29 cellular contexts compared by ENCODE assay signal in the genomic region with DNA sequence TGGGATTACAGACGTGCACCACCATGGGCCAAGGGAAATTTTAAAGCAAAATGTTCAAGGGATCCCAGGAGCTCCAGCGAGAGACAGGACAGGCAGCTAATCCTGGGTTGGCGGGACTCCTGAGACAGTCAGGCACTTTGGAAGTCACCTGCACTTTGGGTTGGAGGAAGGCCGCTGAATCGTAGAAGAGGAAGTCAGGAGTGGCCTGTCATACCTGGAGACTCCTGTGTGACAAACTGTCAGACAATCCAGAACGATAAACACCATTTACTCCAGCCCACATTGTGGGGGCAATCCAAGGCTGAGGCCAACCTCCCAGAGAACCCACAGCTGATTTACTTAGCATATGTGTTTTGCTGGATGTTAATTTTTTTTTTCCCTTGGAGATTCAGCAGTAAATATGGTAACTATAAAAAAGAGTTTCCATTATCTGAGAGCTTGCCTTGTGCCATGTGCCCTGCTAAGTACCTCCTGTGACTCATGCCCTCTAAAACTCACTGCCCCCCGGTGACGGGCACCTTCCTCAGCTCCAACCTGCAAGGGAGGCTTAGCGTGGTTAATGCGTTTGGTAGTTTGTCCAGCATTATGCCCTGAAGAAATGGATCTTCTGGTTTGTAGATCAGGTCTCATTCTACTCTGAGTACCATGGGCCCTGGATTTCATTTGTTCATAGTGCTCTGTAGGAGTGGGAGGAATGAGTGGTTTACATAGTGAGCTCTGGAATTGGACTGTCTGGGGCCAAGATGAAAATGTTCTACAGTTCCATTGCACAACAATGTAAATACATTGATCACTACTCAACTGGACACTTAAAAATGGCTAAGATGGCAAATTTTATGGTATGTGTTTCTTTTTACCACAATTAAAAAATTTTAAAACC. TPM values are rescaled to one million over a fixed set of nuclear protein-coding genes. Genes with fewer than 3 reads are reported as not detected.
DNase-seq lines count a peak whose midpoint lies in the region; ATAC-seq, FAIRE-seq and TF ChIP-seq lines count a peak whose summit lies in the region.
"Had no signal": no experiment of that assay in that cellular context is flagged by ENCODE, and none has a peak within 500 bp of the region (broad histone marks: within the 10 kb centered on the region; RNA-seq: fewer than 3 reads in every experiment).

No MANE protein-coding gene starts in this region.

- FAIRE-seq in HepG2 (lab: Jason Lieb, UNC) = no peak
- FAIRE-seq: endothelial cell of umbilical vein, GM12892 had no signal

- H3K36me3 ChIP-seq in HepG2 (replicated peaks in 1 of 2; ENCODE audit: control insufficient read depth in 1 of 2, insufficient read depth in 2 of 2, low read length in 2 of 2) = no peaks in the 10 kb centered on the region
- no peaks in the 10 kb centered on the region for H3K36me3 ChIP-seq in stomach smooth muscle (ENCODE audit: control insufficient read depth in 2 of 2, insufficient read depth in 2 of 2, low read length in 2 of 2)
- H3K36me3 ChIP-seq: gastroesophageal sphincter had no signal

- in situ Hi-C loops in HepG2 (cut with HindIII; ENCODE audit: extremely low pct_ligation_motif_present, low pct_unique_long_range_greater_than_20kb) = loop anchor here (10.0 to 25.0 kb wide), 2 partner anchors 549 to 786 kb away; no protein-coding TSS in a partner anchor

- no peak for TF ChIP-seq RAD21 in HepG2 (CRISPR knock-in tag; IDR thresholded peaks at IDR 0.05)

- H3K27me3 ChIP-seq in HepG2 (ENCODE audit: control insufficient read depth in 1 of 2, insufficient read depth in 2 of 2, low read length in 2 of 2) (peaks cover 0 to 11% of the 10 kb centered on the region in 2 experiments; a peak in 3 of 5 replicates), stomach smooth muscle (ENCODE audit: control insufficient read depth in 1 of 2, insufficient read depth in 2 of 2, low read length in 2 of 2) (no peaks in the 10 kb centered on the region)
- H3K27me3 ChIP-seq: gastroesophageal sphincter had no signal

- H3K27ac ChIP-seq in VCaP (peak overlapping the region; percentile 61; the same call in 1 of the 2 replicates), HepG2 (ENCODE audit: extremely low read length, insufficient read depth, low read length) (no peak overlapping the region), stomach smooth muscle (ENCODE audit: low read length) (peak overlapping the region; percentile 95)
- H3K27ac ChIP-seq: gastroesophageal sphincter, SK-N-MC had no signal

- TF ChIP-seq CTCF in VCaP (conservative IDR thresholded peaks at IDR 0.05) = no peak
- TF ChIP-seq CTCF in HepG2 (CRISPR knock-in tag; IDR thresholded peaks at IDR 0.05) = no peak
- TF ChIP-seq CTCF in osteocyte (IDR thresholded peaks at IDR 0.05) = no peak

- H3K79me2 ChIP-seq in HepG2 (ENCODE audit: insufficient read depth, low read length) = no peaks in the 10 kb centered on the region

- H3K4me3 ChIP-seq in HepG2 (replicated peaks in 1 of 3; ENCODE audit: insufficient read depth in 1 of 3, low read depth in 2 of 3, low read length in 3 of 3) (no peak overlapping the region), stomach smooth muscle (ENCODE audit: low read length in 2 of 2) (no peak overlapping the region)
- H3K4me3 ChIP-seq: gastroesophageal sphincter, SK-N-MC had no signal

- POLR2A ChIA-PET in HepG2 (lab: Yijun Ruan, JAX) = no interaction called here

- H3K9me3 ChIP-seq in HepG2 (ENCODE audit: low read length) (no peaks in the 10 kb centered on the region), stomach smooth muscle (ENCODE audit: control insufficient read depth in 2 of 2, low read length in 2 of 2) (no peaks in the 10 kb centered on the region)
- H3K9me3 ChIP-seq: gastroesophageal sphincter had no signal

- DNase-seq in NOMO-1 treated with DMSO at 0.1 percent for 48 hours (lab: John Stamatoyannopoulos, UW; ENCODE audit: unreplicated experiment) = peak; percentile 15
- DNase-seq in NOMO-1 treated with dmso at 0.1 percent for 144 hours (lab: John Stamatoyannopoulos, UW; ENCODE audit: unreplicated experiment) = no peak
- peak; percentile 2 for DNase-seq in HepG2 (ENCODE audit: low spot score)
- no peak for DNase-seq in osteocyte (ENCODE audit: extremely low spot score, unreplicated experiment)
- no peak for DNase-seq in activated naive CD4-positive, alpha-beta T cell treated with Interleukin-2 at 50 U/mL for 16 hours
- no peak for DNase-seq in head of caudate nucleus
- DNase-seq: 8988T; activated CD4-positive, alpha-beta memory T cell treated with anti-CD3 and anti-CD28 coated beads for 36 hours; activated naive CD4-positive, alpha-beta T cell treated with anti-CD3 and anti-CD28 coated beads for 36 hours; activated T-cell treated with anti-CD3 and anti-CD28 coated beads, Interleukin-2, amount 50 U/mL, for 72 hours; amygdala; C1 segment of cervical spinal cord; Kasumi-1; NCI-H1048; NCI-H1694; nucleus accumbens; RPMI8226; substantia nigra; trophoblast cell had no signal

- no peak for TF ChIP-seq POLR2A in HepG2 (IDR thresholded peaks at IDR 0.05; ENCODE audit: insufficient read depth in 1 of 2, low read depth in 2 of 2, low read length in 2 of 2)

- CTCF ChIA-PET in HepG2 (lab: Yijun Ruan, JAX; ENCODE audit: low intra/inter-chr PET ratio, low total read pairs) = no interaction called here

- H3K9me3 Mint-ChIP-seq in osteocyte (ENCODE audit: unreplicated experiment) = no peaks in the 10 kb centered on the region
- H3K9me3 Mint-ChIP-seq: activated CD4-positive, alpha-beta memory T cell treated with anti-CD3 and anti-CD28 coated beads for 36 hours; activated naive CD4-positive, alpha-beta T cell treated with anti-CD3 and anti-CD28 coated beads for 36 hours; activated T-cell treated with anti-CD3 and anti-CD28 coated beads, Interleukin-2, amount 50 U/mL, for 72 hours; mesothelial cell of epicardium; stimulated activated effector memory CD8-positive, alpha-beta T cell treated with anti-CD3 and anti-CD28 coated beads, Interleukin-12 subunit alpha, Interleukin-12 subunit beta, amount 100 ng/mL, for 72 hours had no signal

- H3K4me1 ChIP-seq in HepG2 (ENCODE audit: insufficient read depth, low read length) = peaks cover 10% of the 10 kb centered on the region
- peaks cover 54% of the 10 kb centered on the region for H3K4me1 ChIP-seq in stomach smooth muscle (ENCODE audit: control insufficient read depth, insufficient read depth, low read length)

- peak; percentile 69 for ATAC-seq in HepG2
- ATAC-seq: activated T-cell treated with anti-CD3 and anti-CD28 coated beads, Interleukin-2, amount 50 U/mL, for 72 hours; gastroesophageal sphincter; HCT116; stimulated activated effector memory CD8-positive, alpha-beta T cell treated with anti-CD3 and anti-CD28 coated beads, Interleukin-12 subunit alpha, Interleukin-12 subunit beta, amount 100 ng/mL, for 72 hours had no signal

- no peak overlapping the region for H3K27ac Mint-ChIP-seq in osteocyte (ENCODE audit: unreplicated experiment)
- H3K27ac Mint-ChIP-seq: activated CD4-positive, alpha-beta memory T cell treated with anti-CD3 and anti-CD28 coated beads for 36 hours; activated naive CD4-positive, alpha-beta T cell treated with anti-CD3 and anti-CD28 coated beads for 36 hours; activated T-cell treated with anti-CD3 and anti-CD28 coated beads, Interleukin-2, amount 50 U/mL, for 72 hours; mesothelial cell of epicardium; stimulated activated effector memory CD8-positive, alpha-beta T cell treated with anti-CD3 and anti-CD28 coated beads, Interleukin-12 subunit alpha, Interleukin-12 subunit beta, amount 100 ng/mL, for 72 hours had no signal

- H3K4me2 ChIP-seq in HepG2 (ENCODE audit: low read depth, low read length) = no peak overlapping the region; the same call in 1 of the 2 replicates

- no peaks in the 10 kb centered on the region for H3K36me3 Mint-ChIP-seq in osteocyte (ENCODE audit: unreplicated experiment)
- H3K36me3 Mint-ChIP-seq: activated CD4-positive, alpha-beta memory T cell treated with anti-CD3 and anti-CD28 coated beads for 36 hours; mesothelial cell of epicardium; stimulated activated effector memory CD8-positive, alpha-beta T cell treated with anti-CD3 and anti-CD28 coated beads, Interleukin-12 subunit alpha, Interleukin-12 subunit beta, amount 100 ng/mL, for 72 hours had no signal

- H2AFZ ChIP-seq in HepG2 (ENCODE audit: low read length) = no peak overlapping the region

- intact Hi-C loops in HepG2 (cut with micrococcal nuclease; ENCODE audit: unreplicated experiment) (loop anchor here (10.0 kb wide), 1 partner anchor 446 kb away; no protein-coding TSS in a partner anchor), head of caudate nucleus (cut with DNase I) (no loop called here)

- peaks cover 5% of the 10 kb centered on the region for H3K27me3 Mint-ChIP-seq in osteocyte (ENCODE audit: unreplicated experiment)
- H3K27me3 Mint-ChIP-seq: activated CD4-positive, alpha-beta memory T cell treated with anti-CD3 and anti-CD28 coated beads for 36 hours had no signal

- 67% methylated on average over 10 of the region's 10 CpGs for WGBS in HepG2 (ENCODE audit: low lambda C conversion rate)

- H4K20me1 ChIP-seq in HepG2 (ENCODE audit: insufficient read depth, low read length) = no peaks in the 10 kb centered on the region

- H3K9ac ChIP-seq in HepG2 (ENCODE audit: insufficient read depth, low read depth, low read length) (no peak overlapping the region), stomach smooth muscle (ENCODE audit: low read length in 2 of 2) (no peak overlapping the region)

- H3K4me1 Mint-ChIP-seq in osteocyte (ENCODE audit: unreplicated experiment) = no peaks in the 10 kb centered on the region
- H3K4me1 Mint-ChIP-seq: stimulated activated effector memory CD8-positive, alpha-beta T cell treated with anti-CD3 and anti-CD28 coated beads, Interleukin-12 subunit alpha, Interleukin-12 subunit beta, amount 100 ng/mL, for 72 hours had no signal

- BruUV-seq in HepG2 (replicated peaks; lab: Mats Ljungman, UMichigan) = no TSS peak

- TF ChIP-seq EP300 in HepG2 (IDR thresholded peaks at IDR 0.05; ENCODE audit: low read depth in 2 of 2, low read length in 2 of 2) (no peak), HepG2 (CRISPR knock-in tag; IDR thresholded peaks at IDR 0.05; ENCODE audit: borderline replicate concordance) (no peak)

- H3K4me3 Mint-ChIP-seq in osteocyte (ENCODE audit: unreplicated experiment) = no peak overlapping the region
- H3K4me3 Mint-ChIP-seq: activated CD4-positive, alpha-beta memory T cell treated with anti-CD3 and anti-CD28 coated beads for 36 hours; activated naive CD4-positive, alpha-beta T cell treated with anti-CD3 and anti-CD28 coated beads for 36 hours; activated T-cell treated with anti-CD3 and anti-CD28 coated beads, Interleukin-2, amount 50 U/mL, for 72 hours; mesothelial cell of epicardium; stimulated activated effector memory CD8-positive, alpha-beta T cell treated with anti-CD3 and anti-CD28 coated beads, Interleukin-12 subunit alpha, Interleukin-12 subunit beta, amount 100 ng/mL, for 72 hours had no signal

RNA-seq across cellular contexts. Expression of a gene that starts 50.9 kb away (rescaled TPM):
- total RNA-seq in HepG2 (2016; rRNA removed; fragmentation: Illumina TruSeq; extraction: Trizol) (0.29 TPM in 1 of 2 replicates, not detected in the other), osteocyte (1.7 and 2.2 TPM in 2 replicates)
- not detected in 2 replicates for total RNA-seq in HepG2 (2016; cell fraction: cytosol; rRNA removed; fragmentation: Illumina TruSeq; extraction: Trizol; ENCODE audit: low read depth)
- 0.24 and 0.68 TPM in 2 replicates for total RNA-seq in HepG2 (2016; cell fraction: insoluble cytoplasmic fraction; rRNA removed; fragmentation: Illumina TruSeq; extraction: Trizol)
- 0.09 TPM in 1 of 2 replicates, not detected in the other for total RNA-seq in HepG2 (2016; cell fraction: membrane; rRNA removed; fragmentation: Illumina TruSeq; extraction: Trizol)
- total RNA-seq in HepG2 (2016; cell fraction: nucleus; rRNA removed; fragmentation: Illumina TruSeq; extraction: Trizol) = 1.2 TPM in 1 of 2 replicates, not detected in the other
- polyA plus RNA-seq in HepG2 (2011; rRNA removed) = not detected in 2 replicates
- not detected in 2 replicates for polyA plus RNA-seq in HepG2 (2011; cell fraction: cytosol; rRNA removed)
- not detected in 2 replicates for polyA plus RNA-seq in HepG2 (2011; cell fraction: nucleus; rRNA removed)
- not detected in 2 replicates for polyA plus RNA-seq in HepG2 (2012)
- not detected in 2 replicates for polyA plus RNA-seq in HepG2 (2016; cell fraction: cytosol; fragmentation: Illumina TruSeq; extraction: Trizol; ENCODE audit: low read depth)
- polyA plus RNA-seq in HepG2 (2016; cell fraction: insoluble cytoplasmic fraction; fragmentation: Illumina TruSeq; extraction: Trizol; ENCODE audit: low read depth) = not detected in 2 replicates
- 0.14 TPM in 1 of 2 replicates, not detected in the other for polyA plus RNA-seq in HepG2 (2016; cell fraction: membrane; fragmentation: Illumina TruSeq; extraction: Trizol; ENCODE audit: low read depth)
- not detected in 2 replicates for polyA plus RNA-seq in HepG2 (2016; cell fraction: nucleus; fragmentation: Illumina TruSeq; extraction: Trizol; ENCODE audit: insufficient read depth, low read depth)
- polyA minus RNA-seq in HepG2 (2011; rRNA and poly(A)+ RNA removed; ENCODE audit: low replicate concordance) = 1.7 TPM in 1 of 2 replicates, not detected in the other
- not detected in 2 replicates for polyA minus RNA-seq in HepG2 (2011; cell fraction: cytosol; rRNA and poly(A)+ RNA removed)
- polyA minus RNA-seq in HepG2 (2011; cell fraction: nucleus; rRNA and poly(A)+ RNA removed) = not detected in 2 replicates
- polyA plus RNA-seq: fibroblast of lung had no signal

Comparison
In these comparisons a context has a peak if more than half of its experiments do, and no peak if none do; other contexts are left out.
1. DNase-seq: peak in NOMO-1 treated with DMSO at 0.1 percent for 48 hours (single experiment) and HepG2 (single experiment); none in NOMO-1 treated with dmso at 0.1 percent for 144 hours (single experiment), osteocyte (single experiment), activated naive CD4-positive, alpha-beta T cell treated with Interleukin-2 at 50 U/mL for 16 hours (single experiment) and head of caudate nucleus (0 of 42).